2 cellular contexts compared by ENCODE assay signal in the genomic region with DNA sequence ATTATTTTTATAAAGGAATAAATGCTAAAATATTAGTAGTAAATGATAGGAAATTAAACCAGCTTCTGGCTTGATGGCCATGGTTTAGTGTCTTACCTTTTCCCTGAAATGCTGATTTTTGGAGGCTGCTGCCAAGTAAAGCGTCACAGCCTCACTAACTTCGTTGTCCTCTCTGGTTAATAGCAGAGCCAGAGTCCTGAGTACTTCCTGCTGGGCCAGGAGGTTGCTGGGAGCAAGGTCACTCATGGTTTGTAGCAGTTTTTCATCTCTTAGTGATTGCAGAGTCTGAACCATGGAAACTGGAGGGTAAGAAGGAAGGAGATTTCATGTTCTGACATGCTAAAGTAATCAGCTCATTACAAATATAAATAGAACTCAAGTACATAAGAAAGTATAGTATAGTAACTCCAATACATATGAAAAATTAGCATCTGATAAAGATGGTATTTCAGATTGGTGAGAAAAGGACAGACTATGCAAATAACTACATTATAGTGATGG.
TF ChIP-seq lines count a peak whose summit lies in the region.

No MANE protein-coding gene starts in this region.

TF ChIP-seq in SK-N-SH, 30 proteins besides CTCF, POLR2A, EP300 and RAD21 (continued from another document):
- TF ChIP-seq SMC3 (IDR thresholded peaks at IDR 0.05; ENCODE audit: low read depth, low read length) (no peak), SIN3A (IDR thresholded peaks at IDR 0.05; ENCODE audit: borderline replicate concordance, low read depth, low read length) (no peak), TCF12 (IDR thresholded peaks at IDR 0.05) (no peak), CHD2 (IDR thresholded peaks at IDR 0.05; ENCODE audit: low read length, partially characterized antibody) (no peak)
- TF ChIP-seq, protein P1, sequence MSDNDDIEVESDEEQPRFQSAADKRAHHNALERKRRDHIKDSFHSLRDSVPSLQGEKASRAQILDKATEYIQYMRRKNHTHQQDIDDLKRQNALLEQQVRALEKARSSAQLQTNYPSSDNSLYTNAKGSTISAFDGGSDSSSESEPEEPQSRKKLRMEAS (IDR thresholded peaks at IDR 0.05; ENCODE audit: low read depth): no peak
- TF ChIP-seq, protein P2, sequence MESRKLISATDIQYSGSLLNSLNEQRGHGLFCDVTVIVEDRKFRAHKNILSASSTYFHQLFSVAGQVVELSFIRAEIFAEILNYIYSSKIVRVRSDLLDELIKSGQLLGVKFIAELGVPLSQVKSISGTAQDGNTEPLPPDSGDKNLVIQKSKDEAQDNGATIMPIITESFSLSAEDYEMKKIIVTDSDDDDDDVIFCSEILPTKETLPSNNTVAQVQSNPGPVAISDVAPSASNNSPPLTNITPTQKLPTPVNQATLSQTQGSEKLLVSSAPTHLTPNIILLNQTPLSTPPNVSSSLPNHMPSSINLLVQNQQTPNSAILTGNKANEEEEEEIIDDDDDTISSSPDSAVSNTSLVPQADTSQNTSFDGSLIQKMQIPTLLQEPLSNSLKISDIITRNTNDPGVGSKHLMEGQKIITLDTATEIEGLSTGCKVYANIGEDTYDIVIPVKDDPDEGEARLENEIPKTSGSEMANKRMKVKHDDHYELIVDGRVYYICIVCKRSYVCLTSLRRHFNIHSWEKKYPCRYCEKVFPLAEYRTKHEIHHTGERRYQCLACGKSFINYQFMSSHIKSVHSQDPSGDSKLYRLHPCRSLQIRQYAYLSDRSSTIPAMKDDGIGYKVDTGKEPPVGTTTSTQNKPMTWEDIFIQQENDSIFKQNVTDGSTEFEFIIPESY (IDR thresholded peaks at IDR 0.05; ENCODE audit: borderline replicate concordance, low read depth): no peak
TF ChIP-seq in SK-N-SH: peak in this region for 0.

TF ChIP-seq in SK-N-SH treated with all-trans-retinoic acid at 6 μM for 48 hours, 23 proteins besides CTCF, POLR2A, EP300 and RAD21 (continued from another document):
- TF ChIP-seq, protein P3, sequence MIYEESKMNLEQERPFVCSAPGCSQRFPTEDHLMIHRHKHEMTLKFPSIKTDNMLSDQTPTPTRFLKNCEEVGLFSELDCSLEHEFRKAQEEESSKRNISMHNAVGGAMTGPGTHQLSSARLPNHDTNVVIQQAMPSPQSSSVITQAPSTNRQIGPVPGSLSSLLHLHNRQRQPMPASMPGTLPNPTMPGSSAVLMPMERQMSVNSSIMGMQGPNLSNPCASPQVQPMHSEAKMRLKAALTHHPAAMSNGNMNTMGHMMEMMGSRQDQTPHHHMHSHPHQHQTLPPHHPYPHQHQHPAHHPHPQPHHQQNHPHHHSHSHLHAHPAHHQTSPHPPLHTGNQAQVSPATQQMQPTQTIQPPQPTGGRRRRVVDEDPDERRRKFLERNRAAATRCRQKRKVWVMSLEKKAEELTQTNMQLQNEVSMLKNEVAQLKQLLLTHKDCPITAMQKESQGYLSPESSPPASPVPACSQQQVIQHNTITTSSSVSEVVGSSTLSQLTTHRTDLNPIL (CRISPR knock-in tag; IDR thresholded peaks at IDR 0.05; ENCODE audit: low read depth): no peak
